Comparison of ENCODE assay signal across 8 cellular contexts in genomic region chr9:98081477-98082219, GRCh38. TPM values are rescaled to one million over a fixed set of nuclear protein-coding genes. Genes with fewer than 3 reads are reported as not detected.
DNase-seq lines count a peak whose midpoint lies in the region; ATAC-seq and TF ChIP-seq lines count a peak whose summit lies in the region.
"Had no signal": no experiment of that assay in that cellular context is flagged by ENCODE, and none has a peak within 500 bp of the region (broad histone marks: within the 10 kb centered on the region; RNA-seq: fewer than 3 reads in every experiment).

No MANE protein-coding gene starts in this region.

- H3K27ac Mint-ChIP-seq in immature natural killer cell, result peak overlapping the region; percentile 22 to 61 (median 48)

- peaks cover 14 to 33% of the 10 kb centered on the region in 2 experiments; a peak in 3 of 4 replicates for H3K79me1 ChIP-seq in IMR-90 (ENCODE audit: low read depth in 1 of 2, low read length in 2 of 2)

- no peaks in the 10 kb centered on the region for H3K9me3 ChIP-seq in IMR-90 (ENCODE audit: control insufficient read depth, insufficient read depth, low read length)

- peak overlapping the region; percentile 62 for H2AK9ac ChIP-seq in IMR-90 (replicated peaks; ENCODE audit: low read depth, low read length, poor library complexity)

- peak overlapping the region; percentile 16 to 47; a peak in 3 of 4 replicates for H4K8ac ChIP-seq in IMR-90 (ENCODE audit: low read depth in 2 of 2, low read length in 2 of 2)

- peak; percentile 50 for DNase-seq in IMR-90
- DNase-seq in activated CD8-positive, alpha-beta memory T cell treated with anti-CD3 and anti-CD28 coated beads, Interleukin-2, amount 50 U/mL, for 48 hours, result peak; percentile 72
- no peak for DNase-seq in immature natural killer cell
- DNase-seq in stimulated activated CD8-positive, alpha-beta memory T cell treated with anti-CD3 and anti-CD28 coated beads, Interleukin-4, amount 100 ng/mL, for 48 hours, result peak; percentile 65
- no peak for DNase-seq in central memory CD4-positive, alpha-beta T cell
- no peak for DNase-seq in NCI-H128 (lab: John Stamatoyannopoulos, UW; ENCODE audit: unreplicated experiment)
- no peak for DNase-seq in COR-L47 (lab: John Stamatoyannopoulos, UW)
- DNase-seq: right cardiac atrium had no signal

- CTCF ChIA-PET in IMR-90 (lab: Yijun Ruan, JAX), result no interaction called here

- peaks cover 0 to 3% (median 0%) of the 10 kb centered on the region in 3 donors for H3K27me3 Mint-ChIP-seq in immature natural killer cell (ENCODE audit: low read depth in 3 of 3)

- H2BK120ac ChIP-seq in IMR-90 (ENCODE audit: low read depth, low read length), result peak overlapping the region; percentile 36; the same call in 1 of the 2 replicates

- in situ Hi-C loops in IMR-90 (cut with MboI; ENCODE audit: low sequenced_read_pairs), result no loop called here

- H3K9me1 ChIP-seq in IMR-90 (ENCODE audit: insufficient read depth, low read length), result peaks cover 11% of the 10 kb centered on the region

- peak overlapping the region; percentile 73 for H3K27ac ChIP-seq in IMR-90 (ENCODE audit: insufficient read depth, low read length)

- peak overlapping the region; percentile 23; the same call in 1 of the 2 replicates for H4K91ac ChIP-seq in IMR-90 (ENCODE audit: insufficient read depth, low read depth, low read length)

- 71% methylated on average over 3 of the region's 6 CpGs; no CpG with 5 or more reads in 1 of the 2 experiments for WGBS in IMR-90 (ENCODE audit: extremely low coverage in 2 of 2, insufficient read length in 1 of 2), 2 experiments

- no peak overlapping the region for H3K56ac ChIP-seq in IMR-90 (ENCODE audit: extremely low read depth, insufficient read depth, low read length)

- H3K4me2 ChIP-seq in IMR-90 (ENCODE audit: low read depth, low read length), result no peak overlapping the region

- H3K27me3 ChIP-seq in IMR-90 (ENCODE audit: control insufficient read depth, insufficient read depth, low read length), result no peaks in the 10 kb centered on the region

- peak overlapping the region; percentile 41; the same call in 1 of the 2 replicates for H3K9ac ChIP-seq in IMR-90 (ENCODE audit: low read depth, low read length)

- H3K18ac ChIP-seq in IMR-90 (ENCODE audit: low read depth, low read length), result peak overlapping the region; percentile 34; the same call in 1 of the 2 replicates

- peak overlapping the region; percentile 73 for H2AK5ac ChIP-seq in IMR-90 (ENCODE audit: low read depth, low read length)

- peak overlapping the region; percentile 44; the same call in 1 of the 2 replicates for H3K23ac ChIP-seq in IMR-90 (ENCODE audit: low read depth, low read length)

- H3K36me3 Mint-ChIP-seq in immature natural killer cell, result peaks cover 0 to 29% (median 7%) of the 10 kb centered on the region in 3 donors

- no peak overlapping the region; the same call in 2 of the 3 replicates for H2BK15ac ChIP-seq in IMR-90 (ENCODE audit: low read depth, low read length)

- TF ChIP-seq POLR2A in IMR-90 (IDR thresholded peaks at IDR 0.05; ENCODE audit: low read depth, low read length), result no peak

- H3K4me3 ChIP-seq in IMR-90 (ENCODE audit: insufficient read depth, low read depth, low read length), result no peak overlapping the region

- H3K4me1 Mint-ChIP-seq in immature natural killer cell, result peaks cover 14 to 23% of the 10 kb centered on the region in 2 donors

- no TSS peak for BruUV-seq in IMR-90 (replicated peaks; lab: Mats Ljungman, UMichigan)

- no peak overlapping the region for H4K5ac ChIP-seq in IMR-90 (ENCODE audit: low read depth, low read length)

- peaks cover 33% of the 10 kb centered on the region for H3K36me3 ChIP-seq in IMR-90 (ENCODE audit: control insufficient read depth, insufficient read depth, low read length)

- TF ChIP-seq RAD21 in IMR-90 (IDR thresholded peaks at IDR 0.05; ENCODE audit: low read length), result no peak

- peak overlapping the region; percentile 51; the same call in 1 of the 2 replicates for H2BK20ac ChIP-seq in IMR-90 (ENCODE audit: low read depth, low read length)

- 0 out of 2 replicates have a peak, but pooled peaks cover 5% of the 10 kb centered on the region for H4K20me1 ChIP-seq in IMR-90 (ENCODE audit: insufficient read depth, low read length)

- H3K4ac ChIP-seq in IMR-90 (ENCODE audit: low read depth, low read length), result peak overlapping the region; percentile 75

- H3K4me3 Mint-ChIP-seq in immature natural killer cell, result no peak overlapping the region

- peak overlapping the region; percentile 31; the same call in 1 of the 2 replicates for H3K14ac ChIP-seq in IMR-90 (replicated peaks; ENCODE audit: low read depth, low read length)

- no peak for TF ChIP-seq CTCF in IMR-90 (conservative IDR thresholded peaks at IDR 0.05; ENCODE audit: low read depth, low read length)

- no peak overlapping the region for H2AFZ ChIP-seq in IMR-90 (replicated peaks; ENCODE audit: low read length, poor library complexity)

- POLR2A ChIA-PET in IMR-90 (lab: Charles Lee; ENCODE audit: unreplicated experiment), result no interaction called here

- intact Hi-C loops in IMR-90 (cut with micrococcal nuclease), result no loop called here

- peak; percentile 53 for ATAC-seq in IMR-90 (ENCODE audit: low read depth)

- peak overlapping the region; percentile 81 for H2BK5ac ChIP-seq in IMR-90 (ENCODE audit: low read depth, low read length, poor library complexity, severe bottlenecking)

- peaks cover 18% of the 10 kb centered on the region for H3K4me1 ChIP-seq in IMR-90 (ENCODE audit: control insufficient read depth, insufficient read depth, low read length)

- no peaks in the 10 kb centered on the region for H3K9me3 Mint-ChIP-seq in immature natural killer cell

- dilution Hi-C loops in IMR-90 (cut with HindIII; ENCODE audit: low sequenced_read_pairs, unreplicated experiment), result no loop called here

TF ChIP-seq in IMR-90, 13 proteins besides CTCF, POLR2A, EP300 and RAD21:
- TF ChIP-seq BHLHE40 (IDR thresholded peaks at IDR 0.05; ENCODE audit: low read depth, low read length) (peak; percentile 21; the same call in 1 of the 2 replicates), SMC3 (IDR thresholded peaks at IDR 0.05; ENCODE audit: low read depth, low read length) (no peak), RFX5 (IDR thresholded peaks at IDR 0.05; ENCODE audit: low read depth, low read length) (no peak), FOS (IDR thresholded peaks at IDR 0.05; ENCODE audit: low read depth, low read length) (peak; percentile 29; the same call in 1 of the 2 replicates), CEBPB (IDR thresholded peaks at IDR 0.05; ENCODE audit: low read depth, low read length) (peak; percentile 91), MXI1 (IDR thresholded peaks at IDR 0.05; ENCODE audit: borderline replicate concordance, low read depth, low read length) (0 out of 2 replicates have a peak, but pooled peaks have one; percentile 15), MAFK (IDR thresholded peaks at IDR 0.05; ENCODE audit: low read depth, low read length) (no peak)

RNA-seq across cellular contexts. Expression of gene NANS, which starts 25.1 kb away (rescaled TPM):
- 306 and 313 TPM in 2 replicates for total RNA-seq in IMR-90 (2012; rRNA removed)
- 197 and 210 TPM in 2 replicates for polyA plus RNA-seq in IMR-90 (2012; rRNA removed)
- 201 and 222 TPM in 2 replicates for polyA plus RNA-seq in IMR-90 (2012; cell fraction: cytosol; rRNA removed)
- polyA plus RNA-seq in IMR-90 (2012; cell fraction: nucleus; rRNA removed; ENCODE audit: low replicate concordance), result 110 and 136 TPM in 2 replicates
- 10 to 100 TPM; 21.5 to 41.8 (median 34.1) TPM for polyA plus RNA-seq in immature natural killer cell

RNA-seq across cellular contexts. Expression of gene TRIM14, which starts 37.4 kb away (rescaled TPM):
- total RNA-seq in IMR-90 (2012; rRNA removed), result 3.0 and 3.1 TPM in 2 replicates
- 8.5 and 8.8 TPM in 2 replicates for polyA plus RNA-seq in IMR-90 (2012; rRNA removed)
- polyA plus RNA-seq in IMR-90 (2012; cell fraction: cytosol; rRNA removed), result 4.9 and 10.8 TPM in 2 replicates
- polyA plus RNA-seq in IMR-90 (2012; cell fraction: nucleus; rRNA removed; ENCODE audit: low replicate concordance), result 9.1 and 11.8 TPM in 2 replicates
- polyA plus RNA-seq in immature natural killer cell, result 10 to 100 TPM; 34.8 to 95.0 (median 35.9) TPM

Comparison
In these comparisons a context has a peak if more than half of its experiments do, and no peak if none do; other contexts are left out.
1. DNase-seq: peak in IMR-90 (single experiment), activated CD8-positive, alpha-beta memory T cell treated with anti-CD3 and anti-CD28 coated beads, Interleukin-2, amount 50 U/mL, for 48 hours (single experiment) and stimulated activated CD8-positive, alpha-beta memory T cell treated with anti-CD3 and anti-CD28 coated beads, Interleukin-4, amount 100 ng/mL, for 48 hours (single experiment); none in immature natural killer cell (0 of 3), central memory CD4-positive, alpha-beta T cell (single experiment), NCI-H128 (single experiment) and COR-L47 (single experiment).